Comparison of ENCODE assay signal across 27 cellular contexts in the genomic region with DNA sequence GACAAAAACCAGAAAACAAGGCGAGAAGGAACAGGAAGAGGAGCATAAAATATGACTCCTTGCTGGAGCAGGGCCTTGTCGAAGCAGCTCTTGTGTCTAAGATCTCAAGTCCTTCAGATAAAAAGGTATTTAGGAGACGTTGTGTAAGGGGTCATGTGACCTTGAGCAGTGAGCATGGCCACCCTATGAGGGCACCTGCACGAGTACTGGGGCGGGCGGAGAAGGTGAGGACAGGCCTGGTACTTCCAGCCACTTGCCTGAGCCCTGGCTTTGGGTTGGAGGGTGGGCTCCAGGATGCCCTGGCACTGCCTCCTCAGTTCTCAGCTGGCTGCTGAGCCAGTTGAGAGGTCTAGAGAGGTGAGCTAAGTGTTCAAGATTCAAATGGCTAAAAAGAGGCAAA.
"Had no signal": no experiment of that assay in that cellular context is flagged by ENCODE, and none has a peak within 500 bp of the region (broad histone marks: within the 10 kb centered on the region; RNA-seq: fewer than 3 reads in every experiment).

No MANE protein-coding gene starts in this region.

- H3K27me3 ChIP-seq: esophagus squamous epithelium, heart right ventricle, neutrophil, pancreas, right atrium auricular region, spleen, suprapubic skin, tibial artery had no signal

- H3K9me3 Mint-ChIP-seq: activated naive CD4-positive, alpha-beta T cell treated with anti-CD3 and anti-CD28 coated beads, Interleukin-2, amount 50 U/mL, for 24 hours; activated naive CD8-positive, alpha-beta T cell treated with anti-CD3 and anti-CD28 coated beads, Interleukin-2, amount 50 U/mL, for 24 hours; activated T-helper 1 cell treated with anti-CD3 and anti-CD28 coated beads, Interleukin-12 subunit alpha, Interleukin-12 subunit beta, Interleukin-2, Interleukin-4 antibody, amounts not matched to agents 30 ng/mL and 10 ng/mL and 1 ng/mL, durations not matched to agents 14 hours and 24 hours and 36 hours; natural killer cell treated with Interleukin-12 subunit alpha and Interleukin-12 subunit beta and Interleukin-15 and Interleukin-18, amount 100 ng/mL, for 72 hours; T-helper 2 cell treated with Interferon-gamma antibody and Interleukin-4, amounts not matched to agents 5 μg/mL and 100 μg/mL, for 36 hours had no signal

- ATAC-seq: activated CD4-positive, CD25-positive, alpha-beta regulatory T cell treated with anti-CD3 and anti-CD28 coated beads, Interleukin-2, amount 50 U/mL, for 24 hours; activated naive CD8-positive, alpha-beta T cell treated with anti-CD3 and anti-CD28 coated beads, Interleukin-2, amount 50 U/mL, for 24 hours; heart right ventricle; mucosa of descending colon; natural killer cell treated with Interleukin-12 subunit alpha and Interleukin-12 subunit beta and Interleukin-15 and Interleukin-18, amount 100 ng/mL, for 72 hours; pancreas; psoas muscle had no signal

- H3K27ac Mint-ChIP-seq: activated naive CD4-positive, alpha-beta T cell treated with anti-CD3 and anti-CD28 coated beads, Interleukin-2, amount 50 U/mL, for 24 hours; activated naive CD8-positive, alpha-beta T cell treated with anti-CD3 and anti-CD28 coated beads, Interleukin-2, amount 50 U/mL, for 24 hours; activated T-helper 1 cell treated with anti-CD3 and anti-CD28 coated beads, Interleukin-12 subunit alpha, Interleukin-12 subunit beta, Interleukin-2, Interleukin-4 antibody, amounts not matched to agents 30 ng/mL and 10 ng/mL and 1 ng/mL, durations not matched to agents 14 hours and 24 hours and 36 hours; natural killer cell treated with Interleukin-12 subunit alpha and Interleukin-12 subunit beta and Interleukin-15 and Interleukin-18, amount 100 ng/mL, for 72 hours; T-helper 2 cell treated with Interferon-gamma antibody and Interleukin-4, amounts not matched to agents 5 μg/mL and 100 μg/mL, for 36 hours had no signal

- H3K27ac ChIP-seq: epithelial cell of prostate, esophagus squamous epithelium, heart right ventricle, neutrophil, pancreas, psoas muscle, right atrium auricular region, spleen, suprapubic skin, tibial artery had no signal

- H3K27me3 Mint-ChIP-seq: activated naive CD4-positive, alpha-beta T cell treated with anti-CD3 and anti-CD28 coated beads, Interleukin-2, amount 50 U/mL, for 24 hours; activated naive CD8-positive, alpha-beta T cell treated with anti-CD3 and anti-CD28 coated beads, Interleukin-2, amount 50 U/mL, for 24 hours; natural killer cell treated with Interleukin-12 subunit alpha and Interleukin-12 subunit beta and Interleukin-15 and Interleukin-18, amount 100 ng/mL, for 72 hours had no signal

- H3K4me1 ChIP-seq: pancreas, psoas muscle, suprapubic skin had no signal

- H3K4me3 ChIP-seq: esophagus squamous epithelium, heart right ventricle, mucosa of descending colon, pancreas, psoas muscle, right atrium auricular region, spleen, suprapubic skin, tibial artery had no signal

- H3K4me3 Mint-ChIP-seq: activated naive CD4-positive, alpha-beta T cell treated with anti-CD3 and anti-CD28 coated beads, Interleukin-2, amount 50 U/mL, for 24 hours; activated naive CD8-positive, alpha-beta T cell treated with anti-CD3 and anti-CD28 coated beads, Interleukin-2, amount 50 U/mL, for 24 hours; activated T-helper 1 cell treated with anti-CD3 and anti-CD28 coated beads, Interleukin-12 subunit alpha, Interleukin-12 subunit beta, Interleukin-2, Interleukin-4 antibody, amounts not matched to agents 30 ng/mL and 10 ng/mL and 1 ng/mL, durations not matched to agents 14 hours and 24 hours and 36 hours; natural killer cell treated with Interleukin-12 subunit alpha and Interleukin-12 subunit beta and Interleukin-15 and Interleukin-18, amount 100 ng/mL, for 72 hours; T-helper 2 cell treated with Interferon-gamma antibody and Interleukin-4, amounts not matched to agents 5 μg/mL and 100 μg/mL, for 36 hours had no signal

- H3K9me3 ChIP-seq: esophagus squamous epithelium, heart right ventricle, mucosa of descending colon, neutrophil, pancreas, psoas muscle, right atrium auricular region, spleen, suprapubic skin, tibial artery had no signal

- DNase-seq: activated CD4-positive, alpha-beta T cell treated with anti-CD3 and anti-CD28 coated beads for 48 hours; activated CD4-positive, alpha-beta T cell treated with anti-CD3 and anti-CD28 coated beads, Interleukin-2, amount 50 U/mL, for 48 hours; activated CD8-positive, alpha-beta memory T cell treated with anti-CD3 and anti-CD28 coated beads, Interleukin-2, amount 50 U/mL, for 4 hours; activated gamma-delta T cell treated with Interleukin-2 at 50 U/mL for 16 hours; activated naive CD8-positive, alpha-beta T cell treated with anti-CD3 and anti-CD28 coated beads, Interleukin-2, amount 50 U/mL, for 24 hours; activated T-cell treated with anti-CD3 and anti-CD28 coated beads, Interleukin-2, amount 50 U/mL, for 1 hour; amygdala; dermis blood vessel endothelial cell; effector CD4-positive, alpha-beta T cell; esophagus squamous epithelium; foreskin melanocyte; heart right ventricle; mucosa of descending colon; psoas muscle; stimulated activated naive CD4-positive, alpha-beta T cell; tibial artery had no signal
